In the genomic region with DNA sequence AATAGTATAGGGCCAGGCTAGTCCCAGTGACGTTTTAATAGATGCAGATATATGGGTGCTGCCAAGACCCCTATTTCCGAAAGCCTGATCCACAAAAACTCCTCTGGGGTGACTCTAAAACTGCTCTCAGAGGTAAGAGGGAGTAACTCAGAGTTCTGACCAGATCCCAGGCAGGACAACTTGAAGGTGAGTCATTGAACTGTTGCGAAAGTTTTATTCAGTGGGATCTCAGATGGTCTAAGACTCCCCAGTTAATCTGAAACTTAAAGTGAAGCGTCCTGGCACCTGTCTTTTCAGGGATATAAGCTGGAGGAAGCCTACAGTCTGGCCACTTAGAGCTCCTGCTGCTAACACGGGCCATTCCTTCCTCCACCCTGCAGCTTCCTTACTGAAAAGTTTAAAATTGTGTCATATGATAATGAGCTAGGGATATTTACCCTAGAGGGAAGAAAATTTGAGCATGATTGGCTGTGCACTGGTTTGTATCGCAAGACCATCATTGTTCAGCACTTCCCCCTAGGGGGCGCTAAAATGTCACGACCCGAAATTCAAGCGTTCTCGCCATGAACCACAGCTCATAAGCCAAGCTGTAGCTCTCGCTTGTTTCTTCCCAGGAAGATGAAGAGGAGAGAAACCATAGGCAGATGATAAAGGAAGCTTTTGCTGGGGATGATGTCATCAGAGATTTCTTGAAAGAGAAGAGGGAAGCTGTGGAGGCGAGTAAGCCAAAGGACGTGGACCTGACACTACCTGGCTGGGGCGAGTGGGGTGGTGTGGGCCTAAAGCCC, we compare ENCODE assay signal across 1 cellular context.
TF ChIP-seq lines count a peak whose summit lies in the region.

No MANE protein-coding gene starts in this region.

TF ChIP-seq in IMR-90, 13 proteins besides CTCF, POLR2A, EP300 and RAD21:
- TF ChIP-seq CEBPB (IDR thresholded peaks at IDR 0.05; ENCODE audit: low read depth, low read length) = peak; percentile 70
- TF ChIP-seq SMC3 (IDR thresholded peaks at IDR 0.05; ENCODE audit: low read depth, low read length) = peak; percentile 42; the same call in 1 of the 2 replicates
- TF ChIP-seq BHLHE40 (IDR thresholded peaks at IDR 0.05; ENCODE audit: low read depth, low read length) = no peak
TF ChIP-seq in IMR-90: peak in this region for 2.
